In the genomic region with DNA sequence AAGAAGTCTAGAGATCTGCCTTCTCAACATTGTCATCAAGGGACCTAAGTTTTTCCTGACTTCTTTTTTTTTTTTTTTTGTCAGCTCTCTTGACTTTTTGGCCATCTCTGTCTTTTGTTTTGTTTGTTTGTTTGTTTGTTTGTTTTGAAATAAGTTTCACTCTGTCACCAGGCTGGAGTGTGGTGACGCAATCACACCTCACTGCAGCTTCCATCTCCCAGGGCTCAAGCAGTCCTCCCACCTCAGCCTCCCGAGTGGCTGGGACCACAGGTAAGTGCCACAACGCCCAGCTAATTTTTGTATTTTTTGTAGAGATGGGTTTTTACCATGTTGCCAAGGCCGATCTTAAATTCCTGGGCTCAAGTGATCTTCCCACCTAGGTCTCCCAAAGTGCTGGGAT, we compare ENCODE assay signal across 2 cellular contexts.
A peak's percentile ranks its signal among the peaks of the same experiment; 100 is the strongest.
TF ChIP-seq lines count a peak whose summit lies in the region.

No MANE protein-coding gene starts in this region.

TF ChIP-seq in Ishikawa, 13 proteins besides CTCF, POLR2A, EP300 and RAD21:
- TF ChIP-seq EGR1 (IDR thresholded peaks at IDR 0.05) (no peak), CEBPB (IDR thresholded peaks at IDR 0.05) (peak; percentile 45; the same call in 1 of the 2 replicates)

TF ChIP-seq in H1, 55 proteins besides CTCF, POLR2A, EP300 and RAD21:
- TF ChIP-seq ASH2L (IDR thresholded peaks at IDR 0.05; ENCODE audit: low read length) (no peak), JUN (IDR thresholded peaks at IDR 0.05; ENCODE audit: low read depth, low read length) (no peak), YY1 (IDR thresholded peaks at IDR 0.05; ENCODE audit: low read depth, low read length) (no peak), POLR2AphosphoS5 (IDR thresholded peaks at IDR 0.05; ENCODE audit: low read depth, low read length) (no peak), SIX5 (IDR thresholded peaks at IDR 0.05; ENCODE audit: low read depth, low read length) (no peak), SUZ12 (IDR thresholded peaks at IDR 0.05; ENCODE audit: low read length) (no peak), RXRA (IDR thresholded peaks at IDR 0.05; ENCODE audit: insufficient read depth, low read depth, low read length) (no peak), CEBPB (IDR thresholded peaks at IDR 0.05; ENCODE audit: low read depth, low read length) (peak; percentile 64; the same call in 1 of the 2 replicates), TAF1 (IDR thresholded peaks at IDR 0.05; ENCODE audit: low read depth, low read length) (no peak)
